In the genomic region with DNA sequence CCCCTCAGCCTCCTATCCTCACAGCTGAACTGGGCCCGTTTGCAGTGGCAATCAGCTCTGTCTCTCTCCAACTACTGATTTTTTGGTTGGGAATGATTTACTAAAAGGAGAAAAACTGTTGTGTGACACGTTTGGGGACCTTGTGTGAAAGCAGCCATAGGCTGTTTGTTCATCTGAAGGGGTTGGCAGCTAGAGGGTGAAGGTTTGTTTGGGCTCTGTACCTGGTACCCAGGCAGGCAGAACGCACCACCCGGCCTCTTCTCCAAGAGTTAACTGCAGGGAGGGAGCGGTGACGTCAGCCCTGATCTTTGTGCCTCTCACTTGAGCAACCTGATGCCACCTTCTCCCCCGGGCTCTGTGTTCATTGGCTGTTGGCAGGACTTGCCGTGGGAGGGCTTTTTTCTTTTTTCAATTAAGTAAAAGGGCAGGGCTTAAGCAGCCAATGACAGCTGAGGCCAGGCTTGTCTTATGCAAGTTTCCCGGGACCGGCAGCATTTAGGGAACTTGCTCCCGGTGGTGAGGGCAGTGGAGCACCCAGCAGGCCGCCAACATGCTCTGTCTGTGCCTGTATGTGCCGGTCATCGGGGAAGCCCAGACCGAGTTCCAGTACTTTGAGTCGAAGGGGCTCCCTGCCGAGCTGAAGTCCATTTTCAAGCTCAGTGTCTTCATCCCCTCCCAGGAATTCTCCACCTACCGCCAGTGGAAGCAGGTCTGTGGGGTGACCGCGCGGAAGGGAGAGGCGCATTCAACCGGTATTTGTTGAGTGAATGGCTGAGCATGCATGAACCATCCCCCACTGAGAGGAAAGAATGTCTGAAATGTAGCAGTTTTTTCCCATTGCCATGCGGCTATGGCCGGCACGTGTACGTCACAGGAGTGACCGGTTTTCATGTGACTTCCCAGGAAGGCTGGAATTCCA, we compare ENCODE assay signal across 8 cellular contexts. TPM values are rescaled to one million over a fixed set of nuclear protein-coding genes. Genes with fewer than 3 reads are reported as not detected.
DNase-seq lines count a peak whose midpoint lies in the region; ATAC-seq and TF ChIP-seq lines count a peak whose summit lies in the region.

No MANE protein-coding gene starts in this region.

- peak; percentile 93 for DNase-seq in HCEC 1CT
- peak; percentile 93 for DNase-seq in NCI-H524 treated with DMSO at 0.1 percent for 48 hours (lab: John Stamatoyannopoulos, UW)
- peak; percentile 80 for DNase-seq in activated CD8-positive, alpha-beta memory T cell treated with anti-CD3 and anti-CD28 coated beads for 24 hours
- DNase-seq in effector memory CD4-positive, alpha-beta T cell, result peak; percentile 20 to 27 (median 23)
- DNase-seq in lower lobe of right lung, result peak; percentile 97
- peak; percentile 63 to 77 for DNase-seq in stimulated activated CD4-positive, alpha-beta T cell treated with anti-CD3 and anti-CD28 coated beads, Interleukin-4, amount 100 ng/mL, for 4 hours

- no peaks in the 10 kb centered on the region for H3K27me3 ChIP-seq in effector memory CD4-positive, alpha-beta T cell (replicated peaks; ENCODE audit: control insufficient read depth, insufficient read depth, low read length, poor library complexity, severe bottlenecking)
- no peaks in the 10 kb centered on the region for H3K27me3 ChIP-seq in lower lobe of right lung (ENCODE audit: low read depth)

- ATAC-seq in lower lobe of right lung (peak; percentile 83 to 89), HG02938 (IDR thresholded peaks at IDR 0.05; ENCODE audit: unreplicated experiment) (no peak), HG02610 (IDR thresholded peaks at IDR 0.05; ENCODE audit: unreplicated experiment) (no peak)

- intact Hi-C loops in lower lobe of right lung (cut with DNase I), result no loop called here

- H3K9me3 ChIP-seq in effector memory CD4-positive, alpha-beta T cell (ENCODE audit: control insufficient read depth, low read length), result no peaks in the 10 kb centered on the region
- no peaks in the 10 kb centered on the region for H3K9me3 ChIP-seq in lower lobe of right lung

- H3K36me3 ChIP-seq in effector memory CD4-positive, alpha-beta T cell (ENCODE audit: control insufficient read depth, insufficient read depth, low read length), result peaks cover 29% of the 10 kb centered on the region
- peaks cover 24% of the 10 kb centered on the region for H3K36me3 ChIP-seq in lower lobe of right lung

- no peak for TF ChIP-seq CTCF in lower lobe of right lung (IDR thresholded peaks at IDR 0.05)

- H3K4me3 ChIP-seq in effector memory CD4-positive, alpha-beta T cell (ENCODE audit: insufficient read depth, low read depth, low read length, poor library complexity, severe bottlenecking), result no peak overlapping the region
- peak overlapping the region; percentile 61 for H3K4me3 ChIP-seq in lower lobe of right lung

- no peak overlapping the region for H3K27ac ChIP-seq in effector memory CD4-positive, alpha-beta T cell (ENCODE audit: insufficient read depth, low read length, poor library complexity, severe bottlenecking)
- peak overlapping the region; percentile 95 for H3K27ac ChIP-seq in lower lobe of right lung

- peaks cover 46% of the 10 kb centered on the region for H3K4me1 ChIP-seq in effector memory CD4-positive, alpha-beta T cell (ENCODE audit: control insufficient read depth, insufficient read depth, low read length, poor library complexity, severe bottlenecking)
- H3K4me1 ChIP-seq in lower lobe of right lung, result peaks cover 94% of the 10 kb centered on the region

RNA-seq across cellular contexts. Expression of a gene that starts 29.3 kb away (rescaled TPM):
- 30.6 TPM for total RNA-seq in lower lobe of right lung

RNA-seq across cellular contexts. Expression of a gene that starts 30.2 kb away (rescaled TPM):
- total RNA-seq in lower lobe of right lung, result 27.3 TPM

RNA-seq across cellular contexts. Expression of a gene that starts 31.2 kb away (rescaled TPM):
- 11.3 TPM for total RNA-seq in lower lobe of right lung

RNA-seq across cellular contexts. Expression of a gene that starts 51.0 kb away (rescaled TPM):
- 83.4 TPM for total RNA-seq in lower lobe of right lung

Comparison
In these comparisons a context has a peak if more than half of its experiments do, and no peak if none do; other contexts are left out.
1. DNase-seq: peak in every context shown above with its lines; median percentile 97 in lower lobe of right lung; 93 in HCEC 1CT; 93 in NCI-H524 treated with DMSO at 0.1 percent for 48 hours; 80 in activated CD8-positive, alpha-beta memory T cell treated with anti-CD3 and anti-CD28 coated beads for 24 hours; 70 in stimulated activated CD4-positive, alpha-beta T cell treated with anti-CD3 and anti-CD28 coated beads, Interleukin-4, amount 100 ng/mL, for 4 hours; 23 in effector memory CD4-positive, alpha-beta T cell.
2. ATAC-seq: peak in lower lobe of right lung (2 of 2); none in HG02938 (single experiment) and HG02610 (single experiment).